In the genomic region with DNA sequence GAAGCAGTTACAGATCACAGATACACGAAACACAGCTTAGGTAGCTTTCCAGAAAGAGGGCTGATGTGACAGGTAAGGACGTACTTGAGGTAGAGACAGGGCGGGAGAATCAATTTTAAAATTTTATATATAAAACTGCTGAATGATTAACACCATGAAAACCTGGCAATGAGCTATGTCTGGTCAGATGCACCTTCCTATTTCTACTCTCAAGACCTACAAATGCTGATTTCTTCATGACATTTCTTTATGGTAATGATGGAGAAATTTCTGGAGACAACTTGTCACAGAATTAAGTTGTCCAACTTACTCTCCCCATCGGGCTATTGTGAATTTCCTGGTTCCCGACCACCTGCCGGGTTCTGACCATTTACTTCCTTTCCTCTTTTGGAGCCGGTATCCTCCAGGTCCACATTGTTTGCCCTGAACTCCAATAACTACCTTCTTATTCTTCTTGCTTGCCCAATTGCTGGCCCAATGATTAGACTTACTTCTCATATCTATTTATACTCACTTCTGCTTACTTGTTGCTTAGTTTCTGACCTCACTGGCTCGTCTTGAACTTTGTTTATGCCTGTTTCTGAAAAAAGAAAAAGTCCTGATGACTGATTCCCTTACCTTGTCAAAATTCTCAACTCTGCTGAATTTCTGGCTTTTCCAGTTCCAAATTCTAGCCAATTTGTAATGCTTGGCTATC, we compare ENCODE assay signal across 11 cellular contexts. TPM values are rescaled to one million over a fixed set of nuclear protein-coding genes. Genes with fewer than 3 reads are reported as not detected.
DNase-seq lines count a peak whose midpoint lies in the region; ATAC-seq and TF ChIP-seq lines count a peak whose summit lies in the region.
"Had no signal": no experiment of that assay in that cellular context is flagged by ENCODE, and none has a peak within 500 bp of the region (broad histone marks: within the 10 kb centered on the region; RNA-seq: fewer than 3 reads in every experiment).

No MANE protein-coding gene starts in this region.

- no peak overlapping the region for H3K27ac Mint-ChIP-seq in natural killer cell treated with Interleukin-12 subunit alpha and Interleukin-12 subunit beta and Interleukin-15 and Interleukin-18, amount 100 ng/mL, for 72 hours

- DNase-seq in lower lobe of right lung (no peak), stomach (no peak), PC-9 (no peak)
- DNase-seq in activated CD8-positive, alpha-beta memory T cell treated with anti-CD3 and anti-CD28 coated beads for 24 hours, result no peak
- DNase-seq in natural killer cell treated with Interleukin-12 subunit alpha and Interleukin-12 subunit beta and Interleukin-15 and Interleukin-18, amount 100 ng/mL, for 72 hours (ENCODE audit: low spot score), result no peak
- DNase-seq: activated T-cell treated with anti-CD3 and anti-CD28 coated beads, Interleukin-2, amount 50 U/mL, for 1 hour; DND-41 had no signal

- ATAC-seq in GM18519 (IDR thresholded peaks at IDR 0.05; ENCODE audit: low FRiP score, unreplicated experiment) (peak; percentile 95), GM21737 (IDR thresholded peaks at IDR 0.05; ENCODE audit: unreplicated experiment) (peak; percentile 90), HG03460 (IDR thresholded peaks at IDR 0.05; ENCODE audit: unreplicated experiment) (peak; percentile 87), lower lobe of right lung (peak; percentile 49 to 51)
- no peak for ATAC-seq in natural killer cell treated with Interleukin-12 subunit alpha and Interleukin-12 subunit beta and Interleukin-15 and Interleukin-18, amount 100 ng/mL, for 72 hours

- no peaks in the 10 kb centered on the region for H3K9me2 ChIP-seq in PC-9 (ENCODE audit: insufficient read depth)

- no peaks in the 10 kb centered on the region for H3K36me3 ChIP-seq in lower lobe of right lung
- no peaks in the 10 kb centered on the region for H3K36me3 ChIP-seq in stomach
- no peaks in the 10 kb centered on the region for H3K36me3 ChIP-seq in PC-9 (ENCODE audit: low read depth)
- H3K36me3 ChIP-seq: suprapubic skin had no signal

- H3K9me3 ChIP-seq in lower lobe of right lung, result no peaks in the 10 kb centered on the region
- no peaks in the 10 kb centered on the region for H3K9me3 ChIP-seq in stomach
- H3K9me3 ChIP-seq in PC-9 (ENCODE audit: insufficient read depth, low read depth), result no peaks in the 10 kb centered on the region
- H3K9me3 ChIP-seq: suprapubic skin had no signal

- WGBS in stomach, 5 donors, result 79 to 83% (median 80%) methylated on average over 8 of the region's 8 CpGs

- no peaks in the 10 kb centered on the region for H3K27me3 ChIP-seq in lower lobe of right lung (ENCODE audit: low read depth)
- H3K27me3 ChIP-seq in stomach, result no peaks in the 10 kb centered on the region
- no peaks in the 10 kb centered on the region for H3K27me3 ChIP-seq in PC-9 (ENCODE audit: insufficient read depth, low read depth)
- H3K27me3 ChIP-seq: suprapubic skin had no signal

- H3K79me2 ChIP-seq in PC-9 (ENCODE audit: low read depth), result no peaks in the 10 kb centered on the region

- no peaks in the 10 kb centered on the region for H3K4me1 Mint-ChIP-seq in natural killer cell treated with Interleukin-12 subunit alpha and Interleukin-12 subunit beta and Interleukin-15 and Interleukin-18, amount 100 ng/mL, for 72 hours (ENCODE audit: low read depth in 2 of 2)

- H4K20me1 ChIP-seq in PC-9 (ENCODE audit: insufficient read depth), result no peaks in the 10 kb centered on the region

- no peak overlapping the region for H3K4me3 Mint-ChIP-seq in natural killer cell treated with Interleukin-12 subunit alpha and Interleukin-12 subunit beta and Interleukin-15 and Interleukin-18, amount 100 ng/mL, for 72 hours

- H3K36me3 Mint-ChIP-seq in natural killer cell treated with Interleukin-12 subunit alpha and Interleukin-12 subunit beta and Interleukin-15 and Interleukin-18, amount 100 ng/mL, for 72 hours, result no peaks in the 10 kb centered on the region

- CTCF ChIA-PET in PC-9 (lab: Charles Lee), result no interaction called here

- H3K4me3 ChIP-seq in lower lobe of right lung (no peak overlapping the region), stomach (no peak overlapping the region), PC-9 (no peak overlapping the region)
- H3K4me3 ChIP-seq: suprapubic skin had no signal

- no peaks in the 10 kb centered on the region for H3F3A ChIP-seq in PC-9 (ENCODE audit: insufficient read depth, low read depth)

- no peaks in the 10 kb centered on the region for H3K4me1 ChIP-seq in lower lobe of right lung
- H3K4me1 ChIP-seq in stomach, result no peaks in the 10 kb centered on the region
- no peaks in the 10 kb centered on the region for H3K4me1 ChIP-seq in PC-9 (replicated peaks; ENCODE audit: insufficient read depth)
- H3K4me1 ChIP-seq: suprapubic skin had no signal

- TF ChIP-seq EP300 in stomach (IDR thresholded peaks at IDR 0.05), result no peak

- H2AFZ ChIP-seq in PC-9, result no peak overlapping the region; the same call in 1 of the 2 replicates

- H3K27ac ChIP-seq in lower lobe of right lung (no peak overlapping the region), stomach (no peak overlapping the region), PC-9 (no peak overlapping the region)
- H3K27ac ChIP-seq: suprapubic skin had no signal

- intact Hi-C loops in lower lobe of right lung (cut with DNase I) (no loop called here), stomach (cut with DNase I; ENCODE audit: low total_unique reads) (no loop called here), PC-9 (cut with micrococcal nuclease; ENCODE audit: unreplicated experiment) (no loop called here)

- POLR2A ChIA-PET in PC-9 (lab: Charles Lee; ENCODE audit: unreplicated experiment), result interaction anchor here (0.6 kb wide), 1 partner anchor 458 kb away, joined by 4 read pairs; no protein-coding TSS in a partner anchor

- H3K9me3 Mint-ChIP-seq in natural killer cell treated with Interleukin-12 subunit alpha and Interleukin-12 subunit beta and Interleukin-15 and Interleukin-18, amount 100 ng/mL, for 72 hours, result peaks cover 2% of the 10 kb centered on the region

- TF ChIP-seq POLR2A in stomach (IDR thresholded peaks at IDR 0.05), result no peak

- no peak overlapping the region for H3K4me2 ChIP-seq in PC-9

- BruUV-seq in PC-9 (replicated peaks; lab: Mats Ljungman, UMichigan), result no TSS peak

- TF ChIP-seq CTCF in lower lobe of right lung (IDR thresholded peaks at IDR 0.05) (no peak), stomach (IDR thresholded peaks at IDR 0.05) (no peak), PC-9 (conservative IDR thresholded peaks at IDR 0.05) (no peak)

- H3K27me3 Mint-ChIP-seq in natural killer cell treated with Interleukin-12 subunit alpha and Interleukin-12 subunit beta and Interleukin-15 and Interleukin-18, amount 100 ng/mL, for 72 hours, result peaks cover 0 to 6% of the 10 kb centered on the region in 2 donors

RNA-seq across cellular contexts. Expression of a gene that starts 12.8 kb away (rescaled TPM):
- total RNA-seq in lower lobe of right lung, result 34.5 TPM
- 10 to 100 TPM; 15.8 to 84.1 (median 31.0) TPM for total RNA-seq in stomach
- 1 to 10 TPM; 3.5 to 4.7 (median 4.0) TPM for polyA plus RNA-seq in stomach
- total RNA-seq in natural killer cell treated with Interleukin-12 subunit alpha and Interleukin-12 subunit beta and Interleukin-15 and Interleukin-18, amount 100 ng/mL, for 72 hours, result 10 to 100 TPM; 45.5 to 57.3 TPM
- total RNA-seq in PC-9 (2021), result 29.4 and 32.0 TPM in 2 replicates

Comparison
In these comparisons a context has a peak if more than half of its experiments do, and no peak if none do; other contexts are left out.
1. ATAC-seq: peak in GM18519 (single experiment), GM21737 (single experiment), HG03460 (single experiment) and lower lobe of right lung (2 of 2); none in natural killer cell treated with Interleukin-12 subunit alpha and Interleukin-12 subunit beta and Interleukin-15 and Interleukin-18, amount 100 ng/mL, for 72 hours (0 of 2).